9 cellular contexts compared by ENCODE assay signal in the genomic region with DNA sequence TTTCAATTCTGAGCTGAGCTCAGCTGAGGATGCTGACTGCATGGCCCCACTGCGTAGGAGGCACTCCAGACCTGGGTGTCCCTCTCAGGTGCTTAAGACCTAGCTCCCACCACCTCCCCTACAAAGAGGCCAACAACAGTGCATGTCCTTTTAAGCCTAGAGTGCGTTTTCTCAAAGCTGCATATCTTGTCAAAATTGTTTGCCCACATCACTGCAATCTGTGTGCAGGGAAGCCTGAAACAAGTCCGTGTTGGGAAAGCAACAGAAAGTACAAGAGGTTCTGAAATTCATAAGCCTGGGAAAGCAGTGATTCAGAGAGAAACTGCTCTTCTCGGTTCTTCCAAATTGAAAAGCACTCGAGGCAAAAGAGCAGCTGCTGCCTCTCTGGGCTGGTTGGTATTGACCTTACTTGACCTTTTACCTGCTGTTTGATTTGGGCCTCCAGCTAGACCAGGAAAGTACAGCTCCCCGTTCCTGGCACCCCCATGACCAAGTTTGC.
DNase-seq lines count a peak whose midpoint lies in the region; ATAC-seq lines count a peak whose summit lies in the region.
"Had no signal": no experiment of that assay in that cellular context is flagged by ENCODE, and none has a peak within 500 bp of the region (broad histone marks: within the 10 kb centered on the region; RNA-seq: fewer than 3 reads in every experiment).

No MANE protein-coding gene starts in this region.

- no peak overlapping the region for H3K4me2 ChIP-seq in neuronal stem cell (ENCODE audit: insufficient read depth, low read length, poor library complexity, severe bottlenecking)

- H3K18ac ChIP-seq in neuronal stem cell (ENCODE audit: low read length): no peak overlapping the region

- no peak overlapping the region for H2BK5ac ChIP-seq in neuronal stem cell (ENCODE audit: low read length)

- no peak overlapping the region for H3K4me3 ChIP-seq in neuronal stem cell (ENCODE audit: low read length in 2 of 2)

- no peaks in the 10 kb centered on the region for H3K36me3 Mint-ChIP-seq in activated CD4-positive, alpha-beta memory T cell treated with anti-CD3 and anti-CD28 coated beads, Interleukin-2, amount 10 ng/mL, durations not matched to agents 7 days and 5 days (ENCODE audit: low read depth)
- H3K36me3 Mint-ChIP-seq: natural killer cell treated with Interleukin-12 subunit alpha and Interleukin-12 subunit beta and Interleukin-15 and Interleukin-18, amount 100 ng/mL, for 72 hours had no signal

- H3K27ac Mint-ChIP-seq in activated CD4-positive, alpha-beta memory T cell treated with anti-CD3 and anti-CD28 coated beads, Interleukin-2, amount 10 ng/mL, durations not matched to agents 7 days and 5 days: no peak overlapping the region
- H3K27ac Mint-ChIP-seq: natural killer cell treated with Interleukin-12 subunit alpha and Interleukin-12 subunit beta and Interleukin-15 and Interleukin-18, amount 100 ng/mL, for 72 hours had no signal

- no peak overlapping the region for H3K27ac ChIP-seq in neuronal stem cell (replicated peaks; ENCODE audit: low read length)

- H3K36me3 ChIP-seq in neuronal stem cell (replicated peaks in 1 of 2; ENCODE audit: control insufficient read depth in 2 of 2, insufficient read depth in 2 of 2, low read length in 2 of 2): no peaks in the 10 kb centered on the region

- H3K79me1 ChIP-seq in neuronal stem cell (ENCODE audit: low read depth, low read length): no peaks in the 10 kb centered on the region

- no peak overlapping the region for H2AK5ac ChIP-seq in neuronal stem cell (ENCODE audit: low read depth, low read length)

- H3K4ac ChIP-seq in neuronal stem cell (ENCODE audit: low read length): no peak overlapping the region

- no peak overlapping the region for H2BK15ac ChIP-seq in neuronal stem cell (ENCODE audit: low read length)

- H2AFZ ChIP-seq in neuronal stem cell (ENCODE audit: low read length): no peak overlapping the region

- no peak overlapping the region for H3K9ac ChIP-seq in neuronal stem cell (ENCODE audit: low read depth, low read length, poor library complexity)

- no peaks in the 10 kb centered on the region for H3K27me3 Mint-ChIP-seq in activated CD4-positive, alpha-beta memory T cell treated with anti-CD3 and anti-CD28 coated beads, Interleukin-2, amount 10 ng/mL, durations not matched to agents 7 days and 5 days
- H3K27me3 Mint-ChIP-seq: natural killer cell treated with Interleukin-12 subunit alpha and Interleukin-12 subunit beta and Interleukin-15 and Interleukin-18, amount 100 ng/mL, for 72 hours had no signal

- H3K4me1 Mint-ChIP-seq in activated CD4-positive, alpha-beta memory T cell treated with anti-CD3 and anti-CD28 coated beads, Interleukin-2, amount 10 ng/mL, durations not matched to agents 7 days and 5 days: no peaks in the 10 kb centered on the region

- H3K9me3 ChIP-seq in neuronal stem cell (replicated peaks in 1 of 2; ENCODE audit: control insufficient read depth in 2 of 2, insufficient read depth in 1 of 2, low read depth in 1 of 2, low read length in 2 of 2): no peaks in the 10 kb centered on the region

- no peak overlapping the region for H2BK12ac ChIP-seq in neuronal stem cell (ENCODE audit: low read length)

- peak overlapping the region; percentile 19 for H4K91ac ChIP-seq in neuronal stem cell (ENCODE audit: low read depth, low read length, poor library complexity)

- H4K8ac ChIP-seq in neuronal stem cell (ENCODE audit: low read depth, low read length): no peak overlapping the region

- POLR2A ChIA-PET in activated CD4-positive, alpha-beta memory T cell treated with anti-CD3 and anti-CD28 coated beads, Interleukin-2, amount 10 ng/mL, durations not matched to agents 7 days and 5 days (lab: Charles Lee): no interaction called here

- H3K9me3 Mint-ChIP-seq in activated CD4-positive, alpha-beta memory T cell treated with anti-CD3 and anti-CD28 coated beads, Interleukin-2, amount 10 ng/mL, durations not matched to agents 7 days and 5 days: peaks cover 3% of the 10 kb centered on the region

- CTCF ChIA-PET in activated CD4-positive, alpha-beta memory T cell treated with anti-CD3 and anti-CD28 coated beads, Interleukin-2, amount 10 ng/mL, durations not matched to agents 7 days and 5 days (lab: Charles Lee): no interaction called here

- no peak overlapping the region for H3K23ac ChIP-seq in neuronal stem cell (ENCODE audit: low read depth, low read length, poor library complexity)

- H3K4me3 Mint-ChIP-seq in activated CD4-positive, alpha-beta memory T cell treated with anti-CD3 and anti-CD28 coated beads, Interleukin-2, amount 10 ng/mL, durations not matched to agents 7 days and 5 days: no peak overlapping the region
- H3K4me3 Mint-ChIP-seq: natural killer cell treated with Interleukin-12 subunit alpha and Interleukin-12 subunit beta and Interleukin-15 and Interleukin-18, amount 100 ng/mL, for 72 hours had no signal

- peaks cover 2 to 6% of the 10 kb centered on the region in 2 donors for H3K4me1 ChIP-seq in neuronal stem cell (ENCODE audit: control insufficient read depth in 2 of 2, insufficient read depth in 1 of 2, low read depth in 1 of 2, low read length in 2 of 2)

- WGBS in neuronal stem cell (ENCODE audit: extremely low coverage in 2 of 2, insufficient read length in 2 of 2, insufficient replicate concordance in 1 of 2), 2 donors: no CpG with 5 or more reads among the region's 6 CpGs

- no peak overlapping the region for H2BK120ac ChIP-seq in neuronal stem cell (ENCODE audit: low read depth, low read length)

- no peaks in the 10 kb centered on the region for H3K27me3 ChIP-seq in neuronal stem cell (ENCODE audit: control insufficient read depth in 3 of 3, insufficient read depth in 3 of 3, low read depth in 1 of 3, low read length in 3 of 3)

- peak; percentile 13 for DNase-seq in HuH-7.5 (ENCODE audit: low spot score)
- DNase-seq in neuronal stem cell (ENCODE audit: low spot score): no peak
- no peak for DNase-seq in activated CD4-positive, alpha-beta memory T cell treated with anti-CD3 and anti-CD28 coated beads, Interleukin-2, amount 10 ng/mL, durations not matched to agents 7 days and 5 days
- DNase-seq in hippocampal formation (lab: John Stamatoyannopoulos, UW): no peak
- DNase-seq in activated T-cell treated with anti-CD3 and anti-CD28 coated beads, Interleukin-2, amount 50 U/mL, for 1 hour: no peak
- DNase-seq: activated T-cell treated with anti-CD3 and anti-CD28 coated beads for 4 hours had no signal

- ATAC-seq in GM18907 (IDR thresholded peaks at IDR 0.05; ENCODE audit: unreplicated experiment): peak; percentile 70
- ATAC-seq in GM21717 (IDR thresholded peaks at IDR 0.05; ENCODE audit: unreplicated experiment): peak; percentile 80
- ATAC-seq: natural killer cell treated with Interleukin-12 subunit alpha and Interleukin-12 subunit beta and Interleukin-15 and Interleukin-18, amount 100 ng/mL, for 72 hours had no signal

- no peak overlapping the region for H3K14ac ChIP-seq in neuronal stem cell (ENCODE audit: low read length)
